In genomic region chr6:100833972-100834574, GRCh38 we compare ENCODE assay signal across 14 cellular contexts. TPM values are rescaled to one million over a fixed set of nuclear protein-coding genes. Genes with fewer than 3 reads are reported as not detected.
A peak's percentile ranks its signal among the peaks of the same experiment; 100 is the strongest.
DNase-seq lines count a peak whose midpoint lies in the region; ATAC-seq and TF ChIP-seq lines count a peak whose summit lies in the region.
"Had no signal": no experiment of that assay in that cellular context is flagged by ENCODE, and none has a peak within 500 bp of the region (broad histone marks: within the 10 kb centered on the region; RNA-seq: fewer than 3 reads in every experiment).

No MANE protein-coding gene starts in this region.

- H3K27me3 Mint-ChIP-seq in activated T-helper 17 cell treated with anti-CD3 and anti-CD28 coated beads, Interleukin-2, amount 50 U/mL, for 72 hours: no peaks in the 10 kb centered on the region

- peak overlapping the region; percentile 15; the same call in 1 of the 2 replicates for H3K27ac ChIP-seq in SJSA1
- H3K27ac ChIP-seq in aorta (ENCODE audit: low read depth in 1 of 2, low read length in 2 of 2): no peak overlapping the region
- H3K27ac ChIP-seq: BLaER1 treated with 17β-estradiol and CSF1 and Interleukin-3, amounts not matched to agents 10 nM and 100 nM had no signal

- H3K36me3 ChIP-seq in SJSA1 (peaks cover 3% of the 10 kb centered on the region), aorta (ENCODE audit: control insufficient read depth in 1 of 2, insufficient read depth in 2 of 2, low read length in 1 of 2) (no peaks in the 10 kb centered on the region)

- peaks cover 2% of the 10 kb centered on the region for H3K9me3 Mint-ChIP-seq in activated T-helper 17 cell treated with anti-CD3 and anti-CD28 coated beads, Interleukin-2, amount 50 U/mL, for 72 hours
- H3K9me3 Mint-ChIP-seq: GM23338 had no signal

- 97% methylated on average over 5 of the region's 5 CpGs for WGBS in aorta, 2 donors

- no peak for TF ChIP-seq POLR2A in GM18505 (IDR thresholded peaks at IDR 0.05; ENCODE audit: borderline replicate concordance, extremely low read depth, insufficient read depth, insufficient read length)

- TF ChIP-seq CTCF in fibroblast of villous mesenchyme (IDR thresholded peaks at IDR 0.05; ENCODE audit: insufficient read depth, low read depth, low read length): no peak

- H3K4me1 ChIP-seq in SJSA1 (replicated peaks) (peaks cover 4% of the 10 kb centered on the region), aorta (ENCODE audit: control insufficient read depth in 1 of 2, insufficient read depth in 2 of 2, low read length in 2 of 2) (no peaks in the 10 kb centered on the region)
- H3K4me1 ChIP-seq: BLaER1 treated with 17β-estradiol and CSF1 and Interleukin-3, amounts not matched to agents 10 nM and 100 nM had no signal

- H3K4me3 ChIP-seq in SJSA1 (no peak overlapping the region), fibroblast of villous mesenchyme (ENCODE audit: low read depth, low read length) (no peak overlapping the region), aorta (ENCODE audit: low read length in 2 of 2) (no peak overlapping the region)
- H3K4me3 ChIP-seq: BLaER1 treated with 17β-estradiol and CSF1 and Interleukin-3, amounts not matched to agents 10 nM and 100 nM; GM23338 had no signal

- H3K4me1 Mint-ChIP-seq in activated T-helper 17 cell treated with anti-CD3 and anti-CD28 coated beads, Interleukin-2, amount 50 U/mL, for 72 hours: peaks cover 17% of the 10 kb centered on the region

- no peak overlapping the region for H3K27ac Mint-ChIP-seq in activated T-helper 17 cell treated with anti-CD3 and anti-CD28 coated beads, Interleukin-2, amount 50 U/mL, for 72 hours
- H3K27ac Mint-ChIP-seq: GM23338 had no signal

- no peaks in the 10 kb centered on the region for H3K27me3 ChIP-seq in SJSA1 (replicated peaks)
- H3K27me3 ChIP-seq in aorta (ENCODE audit: control insufficient read depth in 1 of 2, insufficient read depth in 2 of 2, low read length in 1 of 2): no peaks in the 10 kb centered on the region
- H3K27me3 ChIP-seq: BLaER1 treated with 17β-estradiol and CSF1 and Interleukin-3, amounts not matched to agents 10 nM and 100 nM had no signal

- intact Hi-C loops in aorta (cut with DNase I): no loop called here

- peaks cover 32% of the 10 kb centered on the region for H3K36me3 Mint-ChIP-seq in activated T-helper 17 cell treated with anti-CD3 and anti-CD28 coated beads, Interleukin-2, amount 50 U/mL, for 72 hours (ENCODE audit: low read depth)

- ATAC-seq in GM18505 (IDR thresholded peaks at IDR 0.05; ENCODE audit: unreplicated experiment) (no peak), aorta (ENCODE audit: low FRiP score) (no peak)
- ATAC-seq in activated T-helper 17 cell treated with anti-CD3 and anti-CD28 coated beads, Interleukin-2, amount 50 U/mL, for 72 hours (replicated peaks): no peak
- ATAC-seq: GM23338, Right ventricle myocardium inferior had no signal

- DNase-seq in GM03348 (ENCODE audit: low spot score) (peak; percentile 8), SJSA1 (ENCODE audit: low read depth in 1 of 2, low spot score in 2 of 2) (peak in 1 of 2 experiments; percentile 17), fibroblast of villous mesenchyme (ENCODE audit: low read depth) (peak; percentile 53), aorta (no peak), NCI-H128 (lab: John Stamatoyannopoulos, UW; ENCODE audit: unreplicated experiment) (no peak)
- DNase-seq: NCI-H146, NCI-H2107, NCI-H446 treated with DMSO at 0.1 percent for 48 hours, NCI-H774 had no signal

- no peak overlapping the region for H3K4me3 Mint-ChIP-seq in activated T-helper 17 cell treated with anti-CD3 and anti-CD28 coated beads, Interleukin-2, amount 50 U/mL, for 72 hours
- H3K4me3 Mint-ChIP-seq: GM23338 had no signal

- H3K9me3 ChIP-seq in SJSA1 (replicated peaks): no peaks in the 10 kb centered on the region
- H3K9me3 ChIP-seq in aorta (ENCODE audit: control insufficient read depth, low read length): no peaks in the 10 kb centered on the region

RNA-seq across cellular contexts. Expression of gene ASCC3, which starts 47.1 kb away (rescaled TPM):
- total RNA-seq in SJSA1 (2014; rRNA removed; shearing (Covaris generic)): 47.2 and 61.8 TPM in 2 replicates
- total RNA-seq in fibroblast of villous mesenchyme (104 and 165 TPM in 2 replicates), aorta (10 to 100 TPM; 46.3 to 46.9 TPM)
- 10 to 100 TPM; 58.0 to 87.2 TPM for total RNA-seq in activated T-helper 17 cell treated with anti-CD3 and anti-CD28 coated beads, Interleukin-2, amount 50 U/mL, for 72 hours
- 1 to 10 TPM; 3.5 to 7.4 TPM for polyA plus RNA-seq in aorta

Comparison
In these comparisons a context has a peak if more than half of its experiments do, and no peak if none do; other contexts are left out.
1. DNase-seq: peak in GM03348 (single experiment) and fibroblast of villous mesenchyme (single experiment); none in aorta (0 of 2) and NCI-H128 (single experiment).